ENCODE assay signal across 8 cellular contexts in genomic region chr3:13549513-13550256, GRCh38. TPM values are rescaled to one million over a fixed set of nuclear protein-coding genes. Genes with fewer than 3 reads are reported as not detected.
DNase-seq lines count a peak whose midpoint lies in the region; ATAC-seq and TF ChIP-seq lines count a peak whose summit lies in the region.

No MANE protein-coding gene starts in this region.

- H3K27ac ChIP-seq in CD8-positive, alpha-beta memory T cell (ENCODE audit: low read depth, low read length): no peak overlapping the region
- H3K27ac ChIP-seq in RWPE2 (ENCODE audit: poor library complexity, severe bottlenecking) (no peak overlapping the region), gastroesophageal sphincter (peak overlapping the region; percentile 20 to 80 (median 78))

- POLR2A ChIA-PET in CD8-positive, alpha-beta memory T cell (lab: Charles Lee): interaction anchor here (0.6 kb wide), 1 partner anchor 37 kb away, joined by 3 read pairs; no protein-coding TSS in a partner anchor

- peak in 2 of 5 donors; percentile 14 to 68 for DNase-seq in CD8-positive, alpha-beta memory T cell
- no peak for DNase-seq in RWPE2 (ENCODE audit: low spot score)
- no peak for DNase-seq in skeletal muscle cell (ENCODE audit: low read depth)
- DNase-seq in stimulated activated CD4-positive, alpha-beta T cell treated with anti-CD3 and anti-CD28 coated beads, Interleukin-15, amount 100 ng/mL, for 24 hours: no peak
- DNase-seq in NCI-H1694 (lab: John Stamatoyannopoulos, UW): no peak

- WGBS in gastroesophageal sphincter (ENCODE audit: low coverage in 1 of 2), 2 donors: 58 to 66% methylated on average over 8 to 9 of the region's 21 CpGs

- H3K36me3 Mint-ChIP-seq in CD8-positive, alpha-beta memory T cell: peaks cover 0 to 4% (median 0%) of the 10 kb centered on the region in 3 donors

- peaks cover 15 to 19% (median 16%) of the 10 kb centered on the region in 3 donors for H3K4me1 Mint-ChIP-seq in CD8-positive, alpha-beta memory T cell

- peaks cover 11% of the 10 kb centered on the region for H3K27me3 ChIP-seq in CD8-positive, alpha-beta memory T cell (ENCODE audit: insufficient read depth, low read length, poor library complexity, severe bottlenecking)
- H3K27me3 ChIP-seq in RWPE2 (ENCODE audit: insufficient read depth, poor library complexity, severe bottlenecking): no peaks in the 10 kb centered on the region
- H3K27me3 ChIP-seq in gastroesophageal sphincter: peaks cover 60% of the 10 kb centered on the region

- CTCF ChIA-PET in CD8-positive, alpha-beta memory T cell (lab: Charles Lee): interaction anchor here (1.0 kb wide), 1 partner anchor 11 kb away, joined by 3 read pairs; no protein-coding TSS in a partner anchor

- no peak for TF ChIP-seq CTCF in RWPE2 (IDR thresholded peaks at IDR 0.05; ENCODE audit: poor library complexity, severe bottlenecking)
- TF ChIP-seq CTCF in gastroesophageal sphincter (IDR thresholded peaks at IDR 0.05): no peak

- no peak for ATAC-seq in RWPE2 (ENCODE audit: low read depth)
- no peak for ATAC-seq in gastroesophageal sphincter
- no peak for ATAC-seq in GM21786 (IDR thresholded peaks at IDR 0.05; ENCODE audit: unreplicated experiment)
- no peak for ATAC-seq in GM18867 (IDR thresholded peaks at IDR 0.05; ENCODE audit: unreplicated experiment)

- H3K4me3 Mint-ChIP-seq in CD8-positive, alpha-beta memory T cell: peak overlapping the region; percentile 13 to 88 (median 72)

- peaks cover 25 to 78% of the 10 kb centered on the region in 2 donors for H3K27me3 Mint-ChIP-seq in CD8-positive, alpha-beta memory T cell

- no peaks in the 10 kb centered on the region for H3K36me3 ChIP-seq in CD8-positive, alpha-beta memory T cell (ENCODE audit: insufficient read depth, low read length)
- no peaks in the 10 kb centered on the region for H3K36me3 ChIP-seq in RWPE2 (ENCODE audit: low read depth)
- no peaks in the 10 kb centered on the region for H3K36me3 ChIP-seq in gastroesophageal sphincter

- no peak for TF ChIP-seq POLR2A in gastroesophageal sphincter (IDR thresholded peaks at IDR 0.05)

- peaks cover 7% of the 10 kb centered on the region for H3K4me1 ChIP-seq in CD8-positive, alpha-beta memory T cell (ENCODE audit: insufficient read depth, low read length)
- peaks cover 15% of the 10 kb centered on the region for H3K4me1 ChIP-seq in RWPE2 (ENCODE audit: insufficient read depth, poor library complexity, severe bottlenecking)
- H3K4me1 ChIP-seq in gastroesophageal sphincter: peaks cover 0 to 75% (median 20%) of the 10 kb centered on the region in 3 donors

- peak overlapping the region in 1 of 8 donors; percentile 20 for H3K27ac Mint-ChIP-seq in CD8-positive, alpha-beta memory T cell

- no peaks in the 10 kb centered on the region for H3K9me3 ChIP-seq in CD8-positive, alpha-beta memory T cell (ENCODE audit: low read length)
- no peaks in the 10 kb centered on the region for H3K9me3 ChIP-seq in RWPE2 (ENCODE audit: severe bottlenecking)
- H3K9me3 ChIP-seq in gastroesophageal sphincter: no peaks in the 10 kb centered on the region

- H3K9me3 Mint-ChIP-seq in CD8-positive, alpha-beta memory T cell: peaks cover 0 to 3% (median 0%) of the 10 kb centered on the region in 5 donors

- no peak for TF ChIP-seq EP300 in gastroesophageal sphincter (IDR thresholded peaks at IDR 0.05)

- no peak overlapping the region for H3K4me3 ChIP-seq in CD8-positive, alpha-beta memory T cell (ENCODE audit: low read length)
- peak overlapping the region; percentile 25 for H3K4me3 ChIP-seq in RWPE2 (ENCODE audit: severe bottlenecking)
- peak overlapping the region; percentile 37 to 60 for H3K4me3 ChIP-seq in gastroesophageal sphincter
- peak overlapping the region; percentile 22 for H3K4me3 ChIP-seq in skeletal muscle cell (ENCODE audit: low read depth, low read length)

RNA-seq across cellular contexts. Expression of gene FBLN2, which starts 0.8 kb away (rescaled TPM):
- total RNA-seq in CD8-positive, alpha-beta memory T cell: under 1 TPM; 0.09 to 0.18 TPM
- polyA plus RNA-seq in CD8-positive, alpha-beta memory T cell: 3.2 TPM
- 100 to 1,000 TPM in 3 of 4 donors, 10 to 100 TPM in 1; 85.9 to 187 (median 117) TPM for total RNA-seq in gastroesophageal sphincter

Comparison
In these comparisons a context has a peak if more than half of its experiments do, and no peak if none do; other contexts are left out.
1. H3K27ac ChIP-seq: peak in gastroesophageal sphincter (4 of 4); none in CD8-positive, alpha-beta memory T cell (single experiment) and RWPE2 (single experiment).
2. RNA of gene FBLN2, which starts 0.8 kb away (total RNA-seq): 85.9 to 187 TPM in gastroesophageal sphincter; 0.09 to 0.18 TPM in CD8-positive, alpha-beta memory T cell; every median in the first group is over 10 times any median in the second.